In genomic region chr17:45396496-45397205, GRCh38 we compare ENCODE assay signal across 15 cellular contexts.
"Had no signal": no experiment of that assay in that cellular context is flagged by ENCODE, and none has a peak within 500 bp of the region (broad histone marks: within the 10 kb centered on the region; RNA-seq: fewer than 3 reads in every experiment).

No MANE protein-coding gene starts in this region.

- H3K9me3 ChIP-seq: body of pancreas, right lobe of liver, thyroid gland had no signal

- H3K27ac ChIP-seq: body of pancreas, right lobe of liver, thyroid gland had no signal

- H3K4me3 Mint-ChIP-seq: activated naive CD8-positive, alpha-beta T cell; activated T-helper 1 cell treated with anti-CD3 and anti-CD28 coated beads, Interleukin-12 subunit alpha, Interleukin-12 subunit beta, Interleukin-2, Interleukin-4 antibody, amounts not matched to agents 30 ng/mL and 10 ng/mL and 1 ng/mL, durations not matched to agents 14 hours and 24 hours and 36 hours; effector memory CD8-positive, alpha-beta T cell had no signal

- H3K27me3 Mint-ChIP-seq: activated naive CD8-positive, alpha-beta T cell; effector memory CD8-positive, alpha-beta T cell had no signal

- FAIRE-seq: urothelium cell line had no signal

- ATAC-seq: body of pancreas; effector memory CD8-positive, alpha-beta T cell had no signal

- H3K27ac Mint-ChIP-seq: activated naive CD8-positive, alpha-beta T cell; activated T-helper 1 cell treated with anti-CD3 and anti-CD28 coated beads, Interleukin-12 subunit alpha, Interleukin-12 subunit beta, Interleukin-2, Interleukin-4 antibody, amounts not matched to agents 30 ng/mL and 10 ng/mL and 1 ng/mL, durations not matched to agents 14 hours and 24 hours and 36 hours; effector memory CD8-positive, alpha-beta T cell had no signal

- DNase-seq: activated CD4-positive, alpha-beta T cell treated with anti-CD3 and anti-CD28 coated beads for 1 hour; activated CD4-positive, alpha-beta T cell treated with anti-CD3 and anti-CD28 coated beads, Interleukin-2, amount 50 U/mL, for 4 hours; amygdala; body of pancreas; dermis blood vessel endothelial cell; effector memory CD8-positive, alpha-beta T cell; foreskin fibroblast; stimulated activated CD4-positive, alpha-beta T cell treated with anti-CD3 and anti-CD28 coated beads, Interleukin-4, amount 100 ng/mL, for 1 hour; T1000; thyroid gland had no signal

- H3K36me3 ChIP-seq: right lobe of liver had no signal

- H3K9me3 Mint-ChIP-seq: activated T-helper 1 cell treated with anti-CD3 and anti-CD28 coated beads, Interleukin-12 subunit alpha, Interleukin-12 subunit beta, Interleukin-2, Interleukin-4 antibody, amounts not matched to agents 30 ng/mL and 10 ng/mL and 1 ng/mL, durations not matched to agents 14 hours and 24 hours and 36 hours; effector memory CD8-positive, alpha-beta T cell had no signal

- H3K4me3 ChIP-seq: body of pancreas, right lobe of liver, smooth muscle cell, thyroid gland had no signal

- H3K27me3 ChIP-seq: body of pancreas, right lobe of liver, thyroid gland had no signal
